Comparison of ENCODE assay signal across 8 cellular contexts in genomic region chr6:140774080-140774505, GRCh38.
DNase-seq lines count a peak whose midpoint lies in the region; ATAC-seq and TF ChIP-seq lines count a peak whose summit lies in the region.

No MANE protein-coding gene starts in this region.

- no peaks in the 10 kb centered on the region for H3K36me3 Mint-ChIP-seq in type B pancreatic cell
- H3K36me3 Mint-ChIP-seq in CD8-positive, alpha-beta T cell = no peaks in the 10 kb centered on the region

- H3K27me3 ChIP-seq in CD8-positive, alpha-beta T cell (ENCODE audit: insufficient read depth, low read length) = no peaks in the 10 kb centered on the region

- H3K4me1 ChIP-seq in CD8-positive, alpha-beta T cell (ENCODE audit: insufficient read depth, low read length) = no peaks in the 10 kb centered on the region

- H3K4me1 Mint-ChIP-seq in type B pancreatic cell (ENCODE audit: unreplicated experiment) = no peaks in the 10 kb centered on the region
- H3K4me1 Mint-ChIP-seq in CD8-positive, alpha-beta T cell (ENCODE audit: low read depth) = no peaks in the 10 kb centered on the region

- CTCF ChIA-PET in CD8-positive, alpha-beta T cell (lab: Charles Lee) = no interaction called here

- POLR2A ChIA-PET in CD8-positive, alpha-beta T cell (lab: Charles Lee) = no interaction called here

- TF ChIP-seq CTCF in GM12864 (IDR thresholded peaks at IDR 0.05; ENCODE audit: low read depth, low read length, missing control alignments) (no peak), type B pancreatic cell (conservative IDR thresholded peaks at IDR 0.05) (no peak)
- no peak for TF ChIP-seq CTCF in CD8-positive, alpha-beta T cell (IDR thresholded peaks at IDR 0.05)

- H3K9me3 ChIP-seq in CD8-positive, alpha-beta T cell (ENCODE audit: low read length) = no peaks in the 10 kb centered on the region

- H3K4me3 Mint-ChIP-seq in type B pancreatic cell = no peak overlapping the region
- no peak overlapping the region for H3K4me3 Mint-ChIP-seq in CD8-positive, alpha-beta T cell

- no peak overlapping the region for H3K27ac ChIP-seq in CD8-positive, alpha-beta T cell (ENCODE audit: low read depth, low read length)

- no peaks in the 10 kb centered on the region for H3K36me3 ChIP-seq in CD8-positive, alpha-beta T cell (ENCODE audit: insufficient read depth, low read length)

- H3K4me3 ChIP-seq in GM12864 (ENCODE audit: low read depth, low read length) = no peak overlapping the region
- H3K4me3 ChIP-seq in CD8-positive, alpha-beta T cell (ENCODE audit: low read depth, low read length) = no peak overlapping the region

- ATAC-seq in GM21447 (IDR thresholded peaks at IDR 0.05; ENCODE audit: unreplicated experiment) (peak; percentile 100), HG03565 (IDR thresholded peaks at IDR 0.05; ENCODE audit: unreplicated experiment) (peak; percentile 100)
- no peak for ATAC-seq in CD8-positive, alpha-beta T cell

- DNase-seq in GM12864 (ENCODE audit: low read depth) (peak; percentile 22), amniotic stem cell (lab: John Stamatoyannopoulos, UW) (peak; percentile 68), myocyte (ENCODE audit: low read depth) (peak; percentile 81), type B pancreatic cell (ENCODE audit: extremely low spot score, unreplicated experiment) (no peak), NCI-H524 (lab: John Stamatoyannopoulos, UW) (no peak)
- no peak for DNase-seq in CD8-positive, alpha-beta T cell

- H3K9me3 Mint-ChIP-seq in type B pancreatic cell = no peaks in the 10 kb centered on the region
- H3K9me3 Mint-ChIP-seq in CD8-positive, alpha-beta T cell = no peaks in the 10 kb centered on the region

- H3K27me3 Mint-ChIP-seq in type B pancreatic cell = no peaks in the 10 kb centered on the region
- H3K27me3 Mint-ChIP-seq in CD8-positive, alpha-beta T cell (ENCODE audit: low read depth) = no peaks in the 10 kb centered on the region

- H3K27ac Mint-ChIP-seq in type B pancreatic cell = no peak overlapping the region
- H3K27ac Mint-ChIP-seq in CD8-positive, alpha-beta T cell = no peak overlapping the region

- intact Hi-C loops in CD8-positive, alpha-beta T cell (cut with DNase I, micrococcal nuclease) = no loop called here

Comparison
In these comparisons a context has a peak if more than half of its experiments do, and no peak if none do; other contexts are left out.
1. DNase-seq: peak in GM12864 (single experiment), amniotic stem cell (single experiment) and myocyte (single experiment); none in type B pancreatic cell (single experiment), NCI-H524 (0 of 2) and CD8-positive, alpha-beta T cell (0 of 7).